In the genomic region with DNA sequence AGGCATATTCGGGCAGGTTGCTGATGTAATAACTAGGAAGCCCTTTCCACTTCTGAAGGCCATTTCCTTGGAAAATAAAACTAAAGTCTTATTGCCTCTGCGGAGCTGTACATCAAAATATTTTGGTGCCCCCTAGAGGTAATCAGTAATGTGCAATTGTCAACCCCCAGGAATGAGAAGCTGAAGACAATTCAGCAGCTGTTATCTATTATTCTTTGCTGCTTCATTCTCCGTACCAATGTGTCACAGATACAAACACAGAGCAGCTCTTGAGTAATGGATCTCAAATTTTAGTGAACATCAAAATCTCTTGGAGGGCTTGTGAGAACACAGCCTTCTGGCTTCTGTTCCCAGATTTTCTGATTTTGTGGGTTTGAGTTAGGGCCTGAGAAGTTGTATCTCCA, we compare ENCODE assay signal across 9 cellular contexts. TPM values are rescaled to one million over a fixed set of nuclear protein-coding genes. Genes with fewer than 3 reads are reported as not detected.
DNase-seq lines count a peak whose midpoint lies in the region; ATAC-seq, FAIRE-seq and TF ChIP-seq lines count a peak whose summit lies in the region.
"Had no signal": no experiment of that assay in that cellular context is flagged by ENCODE, and none has a peak within 500 bp of the region (broad histone marks: within the 10 kb centered on the region; RNA-seq: fewer than 3 reads in every experiment).

No MANE protein-coding gene starts in this region.

- H3K36me3 ChIP-seq in H1 (ENCODE audit: control insufficient read depth in 2 of 4, insufficient read depth in 4 of 4, low read length in 3 of 4): no peaks in the 10 kb centered on the region
- no peaks in the 10 kb centered on the region for H3K36me3 ChIP-seq in neural progenitor cell

- no peak overlapping the region for H3K4me3 ChIP-seq in H1 (ENCODE audit: extremely low read depth in 1 of 4, insufficient read depth in 2 of 4, low read depth in 3 of 4, low read length in 4 of 4)
- H3K4me3 ChIP-seq in neural progenitor cell: no peak overlapping the region

- TF ChIP-seq CTCF in H1 (IDR thresholded peaks at IDR 0.05; ENCODE audit: control extremely low read depth in 1 of 3, insufficient read depth in 1 of 3, low read depth in 1 of 3, low read length in 3 of 3) (peak in 2 of 3 experiments; percentile 35 to 54; a peak in 2 of 4 replicates), neural progenitor cell (IDR thresholded peaks at IDR 0.05) (peak; percentile 79)

- H3K79me2 ChIP-seq in H1 (ENCODE audit: control insufficient read depth in 1 of 2, insufficient read depth in 2 of 2, low read length in 2 of 2) (no peaks in the 10 kb centered on the region), neural progenitor cell (ENCODE audit: low read depth) (no peaks in the 10 kb centered on the region)

- no peak overlapping the region for H2BK20ac ChIP-seq in H1 (ENCODE audit: low read length)

- H3K4ac ChIP-seq in H1 (replicated peaks; ENCODE audit: insufficient read length, low read depth, low read length): no peak overlapping the region

- H3K4me1 ChIP-seq in H1 (replicated peaks in 1 of 4; ENCODE audit: control insufficient read depth in 3 of 4, insufficient read depth in 4 of 4, low read length in 3 of 4) (peaks cover 1 to 7% (median 2%) of the 10 kb centered on the region in 4 experiments; a peak in 6 of 7 replicates), neural progenitor cell (peaks cover 6% of the 10 kb centered on the region)

- no peaks in the 10 kb centered on the region for H3K79me1 ChIP-seq in H1 (ENCODE audit: low read depth, low read length)

- peak overlapping the region; percentile 80; the same call in 1 of the 2 replicates for H2BK12ac ChIP-seq in H1 (ENCODE audit: low read depth, low read length)

- H3K9ac ChIP-seq in H1 (replicated peaks in 1 of 4; ENCODE audit: extremely low read depth in 1 of 4, low read depth in 3 of 4, low read length in 3 of 4): no peak overlapping the region
- H3K9ac ChIP-seq in neural progenitor cell: no peak overlapping the region

- no peak overlapping the region for H3K18ac ChIP-seq in H1 (ENCODE audit: extremely low read depth, low read length)

- H3F3A ChIP-seq in neural progenitor cell (ENCODE audit: low read depth): peaks cover 7% of the 10 kb centered on the region

- peak; percentile 34 for ATAC-seq in HG02884 (IDR thresholded peaks at IDR 0.05; ENCODE audit: unreplicated experiment)
- no peak for ATAC-seq in HG03457 (IDR thresholded peaks at IDR 0.05; ENCODE audit: unreplicated experiment)
- ATAC-seq in GM19397 (IDR thresholded peaks at IDR 0.05; ENCODE audit: unreplicated experiment): no peak

- H4K20me1 ChIP-seq in H1 (replicated peaks in 1 of 2; ENCODE audit: control insufficient read depth in 1 of 2, insufficient read depth in 2 of 2, low read length in 2 of 2) (peaks cover 3 to 6% of the 10 kb centered on the region in 2 experiments), neural progenitor cell (ENCODE audit: low read depth) (peaks cover 8% of the 10 kb centered on the region)

- no peak overlapping the region for H2AFZ ChIP-seq in H1 (ENCODE audit: low read length)
- no peak overlapping the region for H2AFZ ChIP-seq in neural progenitor cell (replicated peaks)

- peaks cover 17% of the 10 kb centered on the region; the same call in 1 of the 2 replicates for H3K23me2 ChIP-seq in H1 (ENCODE audit: low read depth, low read length)

- no peaks in the 10 kb centered on the region for H3K36me3 Mint-ChIP-seq in neural progenitor cell

- no peak overlapping the region for H3K14ac ChIP-seq in H1 (ENCODE audit: insufficient read length)

- H3K4me3 Mint-ChIP-seq in neural progenitor cell: no peak overlapping the region

- H3K4me2 ChIP-seq in H1 (ENCODE audit: insufficient read depth in 1 of 2, low read depth in 2 of 2, low read length in 2 of 2) (no peak overlapping the region), neural progenitor cell (no peak overlapping the region)

- no peak overlapping the region for H4K8ac ChIP-seq in H1 (ENCODE audit: extremely low read depth, insufficient read depth, low read length)

- H2BK5ac ChIP-seq in H1 (ENCODE audit: low read depth, low read length): no peak overlapping the region

- peak; percentile 72 to 74 for TF ChIP-seq RAD21 in H1 (IDR thresholded peaks at IDR 0.05 in 1 of 2, conservative IDR thresholded peaks at IDR 0.05 in 1 of 2; ENCODE audit: low read depth in 2 of 2, low read length in 2 of 2)

- H2BK15ac ChIP-seq in H1 (ENCODE audit: low read length): peak overlapping the region; percentile 19; the same call in 1 of the 2 replicates

- no peak overlapping the region for H2AK5ac ChIP-seq in H1 (ENCODE audit: low read depth, low read length)

- peaks cover 18% of the 10 kb centered on the region for H3K4me1 Mint-ChIP-seq in neural progenitor cell

- CTCF ChIA-PET in H1 (lab: Charles Lee; ENCODE audit: partially characterized antibody): interaction anchor here (0.6 to 2.0 kb wide), 29 partner anchors 8 to 1618 kb away, joined by 3 to 16 read pairs (median 3); no protein-coding TSS in a partner anchor

- H3K27ac ChIP-seq in H1 (ENCODE audit: low read depth, low read length): no peak overlapping the region
- H3K27ac ChIP-seq in neural progenitor cell: no peak overlapping the region

- H4K91ac ChIP-seq in H1 (replicated peaks; ENCODE audit: insufficient read length, low read length): no peak overlapping the region

- no peak overlapping the region for H3K56ac ChIP-seq in H1 (replicated peaks; ENCODE audit: insufficient read length, low read depth, low read length)

- no peak overlapping the region for H4K5ac ChIP-seq in H1 (ENCODE audit: insufficient read length, low read depth, low read length)

- TF ChIP-seq EP300 in H1 (IDR thresholded peaks at IDR 0.05; ENCODE audit: borderline replicate concordance in 1 of 2, low read depth in 2 of 2, low read length in 2 of 2): no peak

- H2BK120ac ChIP-seq in H1 (replicated peaks; ENCODE audit: low read depth, low read length): no peak overlapping the region

- no peak overlapping the region for H3K27ac Mint-ChIP-seq in neural progenitor cell

- peaks cover 3% of the 10 kb centered on the region for H3K9me3 Mint-ChIP-seq in neural progenitor cell

- peaks cover 6% of the 10 kb centered on the region for H3K27me3 Mint-ChIP-seq in neural progenitor cell (ENCODE audit: insufficient read depth, low read depth)

- POLR2A ChIA-PET in H1 (lab: Charles Lee; ENCODE audit: partially characterized antibody): no interaction called here

- H3K23ac ChIP-seq in H1 (ENCODE audit: insufficient read length): no peak overlapping the region

- H3K9me3 ChIP-seq in H1 (ENCODE audit: insufficient read depth in 2 of 2, low read depth in 1 of 2, low read length in 1 of 2) (no peaks in the 10 kb centered on the region), neural progenitor cell (ENCODE audit: low read depth) (no peaks in the 10 kb centered on the region)

- H3K27me3 ChIP-seq in H1 (replicated peaks in 1 of 4; ENCODE audit: control insufficient read depth in 3 of 4, extremely low read depth in 1 of 4, insufficient read depth in 3 of 4, low read length in 3 of 4) (peaks cover 8 to 28% (median 17%) of the 10 kb centered on the region in 4 experiments; a peak in 6 of 7 replicates), neural progenitor cell (peaks cover 37% of the 10 kb centered on the region)

- peak; percentile 52 for FAIRE-seq in H1 (lab: Jason Lieb, UNC)

- 58% methylated on average over 3 of the region's 3 CpGs; no CpG with 5 or more reads in 1 of the 2 experiments for WGBS in H1 (ENCODE audit: extremely low coverage in 1 of 2, insufficient coverage in 1 of 2, insufficient read length in 1 of 2, insufficient replicate concordance in 2 of 2, low coverage in 1 of 2, low lambda C conversion rate in 2 of 2, missing lambda C conversion rate in 1 of 2), 2 experiments

- no peak for TF ChIP-seq POLR2A in H1 (IDR thresholded peaks at IDR 0.05; ENCODE audit: control extremely low read depth in 1 of 2, low read depth in 2 of 2, low read length in 2 of 2)

- DNase-seq in DMS114 treated with DMSO at 0.1 percent for 48 hours (lab: John Stamatoyannopoulos, UW; ENCODE audit: unreplicated experiment) (peak; percentile 25), NOMO-1 treated with DMSO at 0.1 percent for 48 hours (lab: John Stamatoyannopoulos, UW; ENCODE audit: unreplicated experiment) (peak; percentile 3), H1 (ENCODE audit: low read depth in 1 of 2, low spot score in 2 of 2) (no peak), neural progenitor cell (ENCODE audit: low spot score) (peak; percentile 69)
- no peak for DNase-seq in activated CD4-positive, alpha-beta T cell treated with anti-CD3 and anti-CD28 coated beads, Interleukin-2, amount 50 U/mL, for 1 hour

TF ChIP-seq in H1, 55 proteins besides CTCF, POLR2A, EP300 and RAD21:
- TF ChIP-seq ZNF274 (IDR thresholded peaks at IDR 0.05; ENCODE audit: borderline replicate concordance, extremely low read depth, low read length): no peak
TF ChIP-seq in H1: peak in this region for 0.

RNA-seq across cellular contexts. Expression of gene SLIT2, which starts 3.5 kb away (rescaled TPM):
- total RNA-seq in H1 (2021; fragmentation: NEBNext Ultra II Directional; extraction: Animal tissue kit (Norgen Biotek cat#: 25700)): 11.7 and 13.7 TPM in 2 replicates
- polyA plus RNA-seq in H1 (2011; rRNA removed): 1.9 and 2.0 TPM in 2 replicates
- polyA plus RNA-seq in H1 (2011; cell fraction: cytosol; rRNA removed): 2.1 TPM
- 4.0 TPM for polyA plus RNA-seq in H1 (2011; cell fraction: nucleus; rRNA removed)
- polyA plus RNA-seq in H1 (2012, experiment 1 of 2): 3.0 to 5.6 TPM (median 3.6 TPM) in 4 replicates
- 0.29 TPM for polyA plus RNA-seq in H1 (2012, experiment 2 of 2)
- 13.6 TPM for polyA plus RNA-seq in H1 (2013, experiment 1 of 2)
- 11.7 TPM for polyA plus RNA-seq in H1 (2013, experiment 2 of 2)
- 7.2 and 7.4 TPM in 2 replicates for polyA minus RNA-seq in H1 (2011; rRNA and poly(A)+ RNA removed)
- 4.4 TPM for polyA minus RNA-seq in H1 (2011; cell fraction: cytosol; rRNA and poly(A)+ RNA removed)
- polyA minus RNA-seq in H1 (2011; cell fraction: nucleus; rRNA and poly(A)+ RNA removed): 13.5 TPM
- 1.2 and 3.0 TPM in 2 replicates for total RNA-seq in neural progenitor cell (ENCODE audit: low replicate concordance)
- total RNA-seq: mononuclear cell had no signal

Comparison
In these comparisons a context has a peak if more than half of its experiments do, and no peak if none do; other contexts are left out.
1. DNase-seq: peak in DMS114 treated with DMSO at 0.1 percent for 48 hours (single experiment), NOMO-1 treated with DMSO at 0.1 percent for 48 hours (single experiment) and neural progenitor cell (single experiment); none in H1 (0 of 2) and activated CD4-positive, alpha-beta T cell treated with anti-CD3 and anti-CD28 coated beads, Interleukin-2, amount 50 U/mL, for 1 hour (single experiment).